ENCODE assay signal across 8 cellular contexts in the genomic region with DNA sequence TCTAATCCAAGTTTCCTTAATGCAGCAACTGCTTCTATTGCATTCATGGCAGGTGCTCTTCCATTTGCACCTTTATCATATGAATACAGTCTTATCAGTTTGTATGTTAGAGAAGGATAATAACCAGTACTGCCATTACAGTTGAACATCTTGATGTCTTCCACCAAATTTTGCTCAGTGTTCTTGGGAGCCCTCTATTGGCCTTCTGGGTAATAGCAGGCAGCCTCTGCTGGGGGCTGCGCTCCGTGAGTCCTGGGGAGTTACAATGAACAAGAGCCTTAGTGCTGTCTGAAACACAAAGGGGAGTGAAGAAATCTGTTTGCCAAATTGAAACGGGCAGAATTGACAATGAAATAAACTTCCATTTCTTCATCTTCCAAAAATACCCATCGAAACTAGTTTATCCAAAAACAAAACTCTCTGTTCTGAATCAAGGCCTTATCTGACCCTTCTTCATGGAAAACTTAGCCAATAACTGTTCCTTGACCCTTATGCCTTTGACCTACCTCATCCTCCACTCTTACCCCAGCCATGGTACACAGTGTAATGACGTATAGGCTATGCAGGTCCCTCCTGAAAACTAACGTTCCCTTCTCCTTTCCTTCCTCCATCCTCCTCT.
DNase-seq lines count a peak whose midpoint lies in the region; ATAC-seq and TF ChIP-seq lines count a peak whose summit lies in the region.

No MANE protein-coding gene starts in this region.

- peaks cover 12% of the 10 kb centered on the region for H3K9me3 ChIP-seq in psoas muscle

- no peak overlapping the region for H3K27ac Mint-ChIP-seq in activated CD8-positive, alpha-beta memory T cell treated with anti-CD3 and anti-CD28 coated beads, Interleukin-2, amount 10 ng/mL, durations not matched to agents 7 days and 5 days

- 47 to 54% (median 53%) methylated on average over 6 of the region's 6 CpGs for WGBS in psoas muscle, 3 donors

- DNase-seq in activated CD8-positive, alpha-beta memory T cell treated with anti-CD3 and anti-CD28 coated beads, Interleukin-2, amount 50 U/mL, for 48 hours = peak; percentile 60
- DNase-seq in activated CD8-positive, alpha-beta memory T cell treated with anti-CD3 and anti-CD28 coated beads, Interleukin-2, amount 10 ng/mL, durations not matched to agents 7 days and 5 days = no peak
- DNase-seq in LoVo (ENCODE audit: low spot score) (peak; percentile 26), foreskin fibroblast (peak; percentile 12 to 57), psoas muscle (no peak)

- H3K4me1 Mint-ChIP-seq in activated CD8-positive, alpha-beta memory T cell treated with anti-CD3 and anti-CD28 coated beads, Interleukin-2, amount 10 ng/mL, durations not matched to agents 7 days and 5 days = no peaks in the 10 kb centered on the region

- H3K9me3 Mint-ChIP-seq in activated CD8-positive, alpha-beta memory T cell treated with anti-CD3 and anti-CD28 coated beads, Interleukin-2, amount 10 ng/mL, durations not matched to agents 7 days and 5 days (ENCODE audit: low read depth) = peaks cover 2% of the 10 kb centered on the region

- H3K4me3 Mint-ChIP-seq in activated CD8-positive, alpha-beta memory T cell treated with anti-CD3 and anti-CD28 coated beads, Interleukin-2, amount 10 ng/mL, durations not matched to agents 7 days and 5 days = no peak overlapping the region

- H3K4me3 ChIP-seq in WI38 (ENCODE audit: low read depth, low read length) = no peak overlapping the region
- H3K4me3 ChIP-seq in foreskin fibroblast (ENCODE audit: low read depth in 1 of 2, low read length in 2 of 2) = no peak overlapping the region
- no peak overlapping the region for H3K4me3 ChIP-seq in psoas muscle

- TF ChIP-seq CTCF in WI38 (IDR thresholded peaks at IDR 0.05; ENCODE audit: low read depth, low read length) = peak; percentile 97
- peak; percentile 96 for TF ChIP-seq CTCF in foreskin fibroblast (IDR thresholded peaks at IDR 0.05; ENCODE audit: low read depth, low read length)
- peak; percentile 84 for TF ChIP-seq CTCF in psoas muscle (IDR thresholded peaks at IDR 0.05)

- no peak overlapping the region for H3K27ac ChIP-seq in psoas muscle

- intact Hi-C loops in psoas muscle (cut with DNase I) = loop anchor here (5.0 kb wide), 5 partner anchors 529 to 879 kb away; no protein-coding TSS in a partner anchor

- ATAC-seq in activated CD8-positive, alpha-beta memory T cell treated with anti-CD3 and anti-CD28 coated beads, Interleukin-2, amount 10 ng/mL, durations not matched to agents 7 days and 5 days = no peak
- peak in 3 of 4 donors; percentile 62 to 78 (median 70) for ATAC-seq in psoas muscle
- ATAC-seq in GM21526 (IDR thresholded peaks at IDR 0.05; ENCODE audit: low FRiP score, unreplicated experiment) = no peak
- no peak for ATAC-seq in GM18502 (IDR thresholded peaks at IDR 0.05; ENCODE audit: poor library complexity, unreplicated experiment)

- no peaks in the 10 kb centered on the region for H3K27me3 ChIP-seq in psoas muscle (ENCODE audit: insufficient read depth in 3 of 3, low read length in 2 of 3)

- no peaks in the 10 kb centered on the region for H3K36me3 ChIP-seq in psoas muscle (ENCODE audit: insufficient read depth in 1 of 2, low read depth in 1 of 2)

- H3K4me1 ChIP-seq in psoas muscle = no peaks in the 10 kb centered on the region

- H3K27me3 Mint-ChIP-seq in activated CD8-positive, alpha-beta memory T cell treated with anti-CD3 and anti-CD28 coated beads, Interleukin-2, amount 10 ng/mL, durations not matched to agents 7 days and 5 days = peaks cover 17% of the 10 kb centered on the region

- no peaks in the 10 kb centered on the region for H3K36me3 Mint-ChIP-seq in activated CD8-positive, alpha-beta memory T cell treated with anti-CD3 and anti-CD28 coated beads, Interleukin-2, amount 10 ng/mL, durations not matched to agents 7 days and 5 days

- CTCF ChIA-PET in activated CD8-positive, alpha-beta memory T cell treated with anti-CD3 and anti-CD28 coated beads, Interleukin-2, amount 10 ng/mL, durations not matched to agents 7 days and 5 days (lab: Charles Lee) = interaction anchor here (0.6 to 0.7 kb wide), 2 partner anchors 24 to 190 kb away, joined by 3 read pairs; no protein-coding TSS in a partner anchor

Comparison
In these comparisons a context has a peak if more than half of its experiments do, and no peak if none do; other contexts are left out.
1. DNase-seq: peak in activated CD8-positive, alpha-beta memory T cell treated with anti-CD3 and anti-CD28 coated beads, Interleukin-2, amount 50 U/mL, for 48 hours (single experiment), LoVo (single experiment) and foreskin fibroblast (2 of 2); none in activated CD8-positive, alpha-beta memory T cell treated with anti-CD3 and anti-CD28 coated beads, Interleukin-2, amount 10 ng/mL, durations not matched to agents 7 days and 5 days (single experiment) and psoas muscle (0 of 2).
2. ATAC-seq: peak in psoas muscle (3 of 4); none in activated CD8-positive, alpha-beta memory T cell treated with anti-CD3 and anti-CD28 coated beads, Interleukin-2, amount 10 ng/mL, durations not matched to agents 7 days and 5 days (single experiment), GM21526 (single experiment) and GM18502 (single experiment).
3. Peak in every context shown above with its lines, with median percentiles within 50 percentile points of each other: CTCF ChIP-seq.